Comparison of ENCODE assay signal across 1 cellular context in genomic region chr2:88865801-88866353, GRCh38.
TF ChIP-seq lines count a peak whose summit lies in the region.

No MANE protein-coding gene starts in this region.

TF ChIP-seq in HepG2, 621 proteins besides CTCF, POLR2A, EP300 and RAD21:
- TF ChIP-seq, protein P1, sequence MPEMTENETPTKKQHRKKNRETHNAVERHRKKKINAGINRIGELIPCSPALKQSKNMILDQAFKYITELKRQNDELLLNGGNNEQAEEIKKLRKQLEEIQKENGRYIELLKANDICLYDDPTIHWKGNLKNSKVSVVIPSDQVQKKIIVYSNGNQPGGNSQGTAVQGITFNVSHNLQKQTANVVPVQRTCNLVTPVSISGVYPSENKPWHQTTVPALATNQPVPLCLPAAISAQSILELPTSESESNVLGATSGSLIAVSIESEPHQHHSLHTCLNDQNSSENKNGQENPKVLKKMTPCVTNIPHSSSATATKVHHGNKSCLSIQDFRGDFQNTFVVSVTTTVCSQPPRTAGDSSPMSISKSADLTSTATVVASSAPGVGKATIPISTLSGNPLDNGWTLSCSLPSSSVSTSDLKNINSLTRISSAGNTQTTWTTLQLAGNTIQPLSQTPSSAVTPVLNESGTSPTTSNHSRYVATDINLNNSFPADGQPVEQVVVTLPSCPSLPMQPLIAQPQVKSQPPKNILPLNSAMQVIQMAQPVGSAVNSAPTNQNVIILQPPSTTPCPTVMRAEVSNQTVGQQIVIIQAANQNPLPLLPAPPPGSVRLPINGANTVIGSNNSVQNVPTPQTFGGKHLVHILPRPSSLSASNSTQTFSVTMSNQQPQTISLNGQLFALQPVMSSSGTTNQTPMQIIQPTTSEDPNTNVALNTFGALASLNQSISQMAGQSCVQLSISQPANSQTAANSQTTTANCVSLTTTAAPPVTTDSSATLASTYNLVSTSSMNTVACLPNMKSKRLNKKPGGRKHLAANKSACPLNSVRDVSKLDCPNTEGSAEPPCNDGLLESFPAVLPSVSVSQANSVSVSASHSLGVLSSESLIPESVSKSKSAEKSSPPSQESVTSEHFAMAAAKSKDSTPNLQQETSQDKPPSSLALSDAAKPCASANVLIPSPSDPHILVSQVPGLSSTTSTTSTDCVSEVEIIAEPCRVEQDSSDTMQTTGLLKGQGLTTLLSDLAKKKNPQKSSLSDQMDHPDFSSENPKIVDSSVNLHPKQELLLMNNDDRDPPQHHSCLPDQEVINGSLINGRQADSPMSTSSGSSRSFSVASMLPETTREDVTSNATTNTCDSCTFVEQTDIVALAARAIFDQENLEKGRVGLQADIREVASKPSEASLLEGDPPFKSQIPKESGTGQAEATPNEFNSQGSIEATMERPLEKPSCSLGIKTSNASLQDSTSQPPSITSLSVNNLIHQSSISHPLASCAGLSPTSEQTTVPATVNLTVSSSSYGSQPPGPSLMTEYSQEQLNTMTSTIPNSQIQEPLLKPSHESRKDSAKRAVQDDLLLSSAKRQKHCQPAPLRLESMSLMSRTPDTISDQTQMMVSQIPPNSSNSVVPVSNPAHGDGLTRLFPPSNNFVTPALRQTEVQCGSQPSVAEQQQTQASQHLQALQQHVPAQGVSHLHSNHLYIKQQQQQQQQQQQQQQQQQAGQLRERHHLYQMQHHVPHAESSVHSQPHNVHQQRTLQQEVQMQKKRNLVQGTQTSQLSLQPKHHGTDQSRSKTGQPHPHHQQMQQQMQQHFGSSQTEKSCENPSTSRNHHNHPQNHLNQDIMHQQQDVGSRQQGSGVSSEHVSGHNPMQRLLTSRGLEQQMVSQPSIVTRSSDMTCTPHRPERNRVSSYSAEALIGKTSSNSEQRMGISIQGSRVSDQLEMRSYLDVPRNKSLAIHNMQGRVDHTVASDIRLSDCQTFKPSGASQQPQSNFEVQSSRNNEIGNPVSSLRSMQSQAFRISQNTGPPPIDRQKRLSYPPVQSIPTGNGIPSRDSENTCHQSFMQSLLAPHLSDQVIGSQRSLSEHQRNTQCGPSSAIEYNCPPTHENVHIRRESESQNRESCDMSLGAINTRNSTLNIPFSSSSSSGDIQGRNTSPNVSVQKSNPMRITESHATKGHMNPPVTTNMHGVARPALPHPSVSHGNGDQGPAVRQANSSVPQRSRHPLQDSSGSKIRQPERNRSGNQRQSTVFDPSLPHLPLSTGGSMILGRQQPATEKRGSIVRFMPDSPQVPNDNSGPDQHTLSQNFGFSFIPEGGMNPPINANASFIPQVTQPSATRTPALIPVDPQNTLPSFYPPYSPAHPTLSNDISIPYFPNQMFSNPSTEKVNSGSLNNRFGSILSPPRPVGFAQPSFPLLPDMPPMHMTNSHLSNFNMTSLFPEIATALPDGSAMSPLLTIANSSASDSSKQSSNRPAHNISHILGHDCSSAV (CRISPR knock-in tag; IDR thresholded peaks at IDR 0.05; ENCODE audit: borderline replicate concordance): no peak
- TF ChIP-seq SAFB2 (CRISPR knock-in tag; IDR thresholded peaks at IDR 0.05; ENCODE audit: borderline replicate concordance, low read depth) (no peak), MNT (IDR thresholded peaks at IDR 0.05) (no peak), JARID2 (CRISPR knock-in tag; IDR thresholded peaks at IDR 0.05; ENCODE audit: insufficient replicate concordance) (no peak), RBM22 (optimal IDR thresholded peaks at IDR 0.05; ENCODE audit: low read length) (no peak), ZSCAN22 (CRISPR knock-in tag; IDR thresholded peaks at IDR 0.05) (no peak), KLF9 (CRISPR knock-in tag; IDR thresholded peaks at IDR 0.05; ENCODE audit: low read depth) (no peak), ZNF747 (CRISPR knock-in tag; IDR thresholded peaks at IDR 0.05; ENCODE audit: borderline replicate concordance) (no peak), ZNF720 (CRISPR knock-in tag; IDR thresholded peaks at IDR 0.05) (no peak), SMYD3 (CRISPR knock-in tag; IDR thresholded peaks at IDR 0.05) (no peak), YY1 (IDR thresholded peaks at IDR 0.05; ENCODE audit: insufficient read depth, insufficient replicate concordance, low read depth, low read length) (no peak), MED1 (CRISPR knock-in tag; IDR thresholded peaks at IDR 0.05) (no peak)
- TF ChIP-seq, protein P2, sequence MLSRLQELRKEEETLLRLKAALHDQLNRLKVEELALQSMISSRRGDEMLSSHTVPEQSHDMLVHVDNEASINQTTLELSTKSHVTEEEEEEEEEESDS (CRISPR knock-in tag; IDR thresholded peaks at IDR 0.05; ENCODE audit: borderline replicate concordance): no peak
- TF ChIP-seq, protein P3, sequence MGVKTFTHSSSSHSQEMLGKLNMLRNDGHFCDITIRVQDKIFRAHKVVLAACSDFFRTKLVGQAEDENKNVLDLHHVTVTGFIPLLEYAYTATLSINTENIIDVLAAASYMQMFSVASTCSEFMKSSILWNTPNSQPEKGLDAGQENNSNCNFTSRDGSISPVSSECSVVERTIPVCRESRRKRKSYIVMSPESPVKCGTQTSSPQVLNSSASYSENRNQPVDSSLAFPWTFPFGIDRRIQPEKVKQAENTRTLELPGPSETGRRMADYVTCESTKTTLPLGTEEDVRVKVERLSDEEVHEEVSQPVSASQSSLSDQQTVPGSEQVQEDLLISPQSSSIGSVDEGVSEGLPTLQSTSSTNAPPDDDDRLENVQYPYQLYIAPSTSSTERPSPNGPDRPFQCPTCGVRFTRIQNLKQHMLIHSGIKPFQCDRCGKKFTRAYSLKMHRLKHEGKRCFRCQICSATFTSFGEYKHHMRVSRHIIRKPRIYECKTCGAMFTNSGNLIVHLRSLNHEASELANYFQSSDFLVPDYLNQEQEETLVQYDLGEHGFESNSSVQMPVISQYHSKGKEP (CRISPR knock-in tag; IDR thresholded peaks at IDR 0.05): no peak
